In genomic region chr14:23093104-23093503, GRCh38 we compare ENCODE assay signal across 10 cellular contexts. TPM values are rescaled to one million over a fixed set of nuclear protein-coding genes. Genes with fewer than 3 reads are reported as not detected.
DNase-seq lines count a peak whose midpoint lies in the region; TF ChIP-seq lines count a peak whose summit lies in the region.
"Had no signal": no experiment of that assay in that cellular context is flagged by ENCODE, and none has a peak within 500 bp of the region (broad histone marks: within the 10 kb centered on the region; RNA-seq: fewer than 3 reads in every experiment).

No MANE protein-coding gene starts in this region.

- peaks cover 35% of the 10 kb centered on the region for H3F3A ChIP-seq in neural progenitor cell (ENCODE audit: low read depth)
- H3F3A ChIP-seq in MM.1S (ENCODE audit: insufficient read depth, low read length) = no peaks in the 10 kb centered on the region

- no peak overlapping the region for H3K4me3 ChIP-seq in CD4-positive, alpha-beta memory T cell (ENCODE audit: low read length in 2 of 2)
- peak overlapping the region; percentile 81 for H3K4me3 ChIP-seq in HUES64 (ENCODE audit: low read length)
- H3K4me3 ChIP-seq in endocrine pancreas (ENCODE audit: control insufficient read depth, insufficient read depth, low read length) = peak overlapping the region; percentile 97
- peak overlapping the region; percentile 92 for H3K4me3 ChIP-seq in neural progenitor cell
- H3K4me3 ChIP-seq in MM.1S (ENCODE audit: low read length) = no peak overlapping the region

- peaks cover 37 to 50% of the 10 kb centered on the region in 2 donors for H3K36me3 Mint-ChIP-seq in CD4-positive, alpha-beta memory T cell
- peaks cover 25% of the 10 kb centered on the region for H3K36me3 Mint-ChIP-seq in neural progenitor cell

- no peak overlapping the region for H3K27ac ChIP-seq in CD4-positive, alpha-beta memory T cell (ENCODE audit: low read depth, low read length)
- no peak overlapping the region; the same call in 1 of the 2 replicates for H3K27ac ChIP-seq in HUES64 (ENCODE audit: low read depth, low read length)
- no peak overlapping the region for H3K27ac ChIP-seq in neural progenitor cell
- H3K27ac ChIP-seq in MM.1S (ENCODE audit: low read length) = no peak overlapping the region

- CTCF ChIA-PET in CD4-positive, alpha-beta memory T cell (lab: Charles Lee; ENCODE audit: partially characterized antibody) = interaction anchor here (1.5 to 5.4 kb wide), 3 partner anchors 16 to 99 kb away, joined by 4 to 37 read pairs (median 27); no protein-coding TSS in a partner anchor

- DNase-seq in CD4-positive, alpha-beta memory T cell = no peak
- DNase-seq in neural progenitor cell (ENCODE audit: low spot score) = no peak
- no peak for DNase-seq in nucleus accumbens (lab: John Stamatoyannopoulos, UW)
- DNase-seq in H4 (ENCODE audit: low spot score) = no peak
- DNase-seq in MM.1S = no peak
- DNase-seq: activated T-cell treated with anti-CD3 and anti-CD28 coated beads for 4 hours, DMS53, left cardiac atrium had no signal

- H3K36me3 ChIP-seq in CD4-positive, alpha-beta memory T cell (ENCODE audit: insufficient read depth, low read length) = peaks cover 50% of the 10 kb centered on the region
- H3K36me3 ChIP-seq in HUES64 (ENCODE audit: insufficient read depth, low read length) (peaks cover 68% of the 10 kb centered on the region), endocrine pancreas (ENCODE audit: control insufficient read depth, insufficient read depth, low read length) (peaks cover 3% of the 10 kb centered on the region), neural progenitor cell (peaks cover 20% of the 10 kb centered on the region), MM.1S (replicated peaks; ENCODE audit: insufficient read depth, low read length) (no peaks in the 10 kb centered on the region; the same call in 1 of the 2 replicates)

- H3K79me2 ChIP-seq in neural progenitor cell (ENCODE audit: low read depth) (peaks cover 87% of the 10 kb centered on the region), MM.1S (ENCODE audit: low read length) (peaks cover 56% of the 10 kb centered on the region)

- no peaks in the 10 kb centered on the region for H3K27me3 Mint-ChIP-seq in CD4-positive, alpha-beta memory T cell
- no peaks in the 10 kb centered on the region for H3K27me3 Mint-ChIP-seq in neural progenitor cell (ENCODE audit: insufficient read depth, low read depth)

- no peaks in the 10 kb centered on the region for H3K27me3 ChIP-seq in CD4-positive, alpha-beta memory T cell (ENCODE audit: insufficient read depth, low read length)
- H3K27me3 ChIP-seq in HUES64 (ENCODE audit: insufficient read depth, low read length) (no peaks in the 10 kb centered on the region), endocrine pancreas (ENCODE audit: control insufficient read depth, insufficient read depth, low read length) (no peaks in the 10 kb centered on the region), neural progenitor cell (no peaks in the 10 kb centered on the region), MM.1S (replicated peaks; ENCODE audit: insufficient read depth, low read length) (no peaks in the 10 kb centered on the region)

- WGBS in HUES64 = 95% methylated on average over 2 of the region's 2 CpGs

- H3K4me2 ChIP-seq in neural progenitor cell = peak overlapping the region; percentile 97
- no peak overlapping the region for H3K4me2 ChIP-seq in MM.1S (ENCODE audit: low read depth, low read length)

- H3K4me1 ChIP-seq in CD4-positive, alpha-beta memory T cell (ENCODE audit: insufficient read depth, low read length) = peaks cover 42% of the 10 kb centered on the region
- H3K4me1 ChIP-seq in HUES64 (ENCODE audit: insufficient read depth, low read length) (0 out of 2 replicates have a peak, but pooled peaks cover 6% of the 10 kb centered on the region), endocrine pancreas (ENCODE audit: control insufficient read depth, insufficient read depth, low read length) (peaks cover 19% of the 10 kb centered on the region), neural progenitor cell (peaks cover 14% of the 10 kb centered on the region), MM.1S (ENCODE audit: low read length) (no peaks in the 10 kb centered on the region)

- POLR2A ChIA-PET in CD4-positive, alpha-beta memory T cell (lab: Charles Lee; ENCODE audit: partially characterized antibody) = no interaction called here

- TF ChIP-seq CTCF in neural progenitor cell (IDR thresholded peaks at IDR 0.05) = no peak
- TF ChIP-seq CTCF in MM.1S (IDR thresholded peaks at IDR 0.05; ENCODE audit: low read length) = no peak

- no peaks in the 10 kb centered on the region for H3K9me3 ChIP-seq in CD4-positive, alpha-beta memory T cell (ENCODE audit: control insufficient read depth in 1 of 2, low read length in 2 of 2)
- H3K9me3 ChIP-seq in HUES64 (ENCODE audit: insufficient read depth, low read depth, low read length) (no peaks in the 10 kb centered on the region), endocrine pancreas (ENCODE audit: control insufficient read depth, low read length) (no peaks in the 10 kb centered on the region), neural progenitor cell (ENCODE audit: low read depth) (no peaks in the 10 kb centered on the region), MM.1S (replicated peaks; ENCODE audit: insufficient read depth, low read length) (no peaks in the 10 kb centered on the region)

- H4K20me1 ChIP-seq in neural progenitor cell (ENCODE audit: low read depth) (peaks cover 56% of the 10 kb centered on the region), MM.1S (ENCODE audit: insufficient read depth, low read length) (no peaks in the 10 kb centered on the region)

- H3K27ac Mint-ChIP-seq in CD4-positive, alpha-beta memory T cell = peak overlapping the region in 4 of 7 donors; percentile 37 to 85 (median 44)
- no peak overlapping the region for H3K27ac Mint-ChIP-seq in neural progenitor cell

- H3K9me2 ChIP-seq in MM.1S (replicated peaks; ENCODE audit: insufficient read depth, low read length) = no peaks in the 10 kb centered on the region

- peak overlapping the region in 4 of 8 donors; percentile 23 to 74 (median 66) for H3K4me3 Mint-ChIP-seq in CD4-positive, alpha-beta memory T cell
- no peak overlapping the region for H3K4me3 Mint-ChIP-seq in neural progenitor cell

- no peaks in the 10 kb centered on the region for H3K9me3 Mint-ChIP-seq in CD4-positive, alpha-beta memory T cell
- no peaks in the 10 kb centered on the region for H3K9me3 Mint-ChIP-seq in neural progenitor cell

- no peak overlapping the region for H2AFZ ChIP-seq in neural progenitor cell (replicated peaks)
- no peak overlapping the region for H2AFZ ChIP-seq in MM.1S (ENCODE audit: low read length)

- peaks cover 25 to 36% (median 29%) of the 10 kb centered on the region in 4 donors for H3K4me1 Mint-ChIP-seq in CD4-positive, alpha-beta memory T cell
- peaks cover 20% of the 10 kb centered on the region for H3K4me1 Mint-ChIP-seq in neural progenitor cell

- intact Hi-C loops in CD4-positive, alpha-beta memory T cell (cut with micrococcal nuclease) = loop anchor here (10.0 kb wide), 1 partner anchor 462 kb away; the partner anchor contains the start of genes THTPA and ZFHX2

- H3K9ac ChIP-seq in HUES64 (ENCODE audit: low read depth, low read length) (no peak overlapping the region), endocrine pancreas (ENCODE audit: control insufficient read depth, insufficient read depth, low read length) (peak overlapping the region; percentile 23), neural progenitor cell (peak overlapping the region; percentile 97), MM.1S (ENCODE audit: low read length) (no peak overlapping the region)

RNA-seq across cellular contexts. Expression of gene ACIN1, which starts 1.8 kb away (rescaled TPM):
- 100 to 1,000 TPM; 317 to 327 TPM for total RNA-seq in CD4-positive, alpha-beta memory T cell
- polyA plus RNA-seq in CD4-positive, alpha-beta memory T cell = 10 to 100 TPM in 1 of 2 donors, 1 to 10 TPM in 1; 1.2 to 20.5 TPM
- polyA plus RNA-seq in HUES64 (2013, experiment 1 of 2) = 159 TPM
- polyA plus RNA-seq in HUES64 (2013, experiment 2 of 2) = 154 TPM
- total RNA-seq in neural progenitor cell (ENCODE audit: low replicate concordance) = 184 and 215 TPM in 2 replicates
- total RNA-seq in H4 (2014; rRNA removed; shearing (Covaris generic)) = 37.3 and 43.9 TPM in 2 replicates

RNA-seq across cellular contexts. Expression of gene C14orf119, which starts 2.2 kb away (rescaled TPM):
- total RNA-seq in CD4-positive, alpha-beta memory T cell = 10 to 100 TPM; 49.7 to 54.0 TPM
- polyA plus RNA-seq in CD4-positive, alpha-beta memory T cell = 100 to 1,000 TPM in 1 of 2 donors, 10 to 100 TPM in 1; 80.1 to 147 TPM
- polyA plus RNA-seq in HUES64 (2013, experiment 1 of 2) = 73.8 TPM
- 68.3 TPM for polyA plus RNA-seq in HUES64 (2013, experiment 2 of 2)
- 32.0 and 37.5 TPM in 2 replicates for total RNA-seq in neural progenitor cell (ENCODE audit: low replicate concordance)
- 71.4 and 93.4 TPM in 2 replicates for total RNA-seq in H4 (2014; rRNA removed; shearing (Covaris generic))

RNA-seq across cellular contexts. Expression of gene CIROP, which starts 11.7 kb away (rescaled TPM):
- total RNA-seq in CD4-positive, alpha-beta memory T cell = not detected
- not detected for polyA plus RNA-seq in CD4-positive, alpha-beta memory T cell
- polyA plus RNA-seq in HUES64 (2013, experiment 1 of 2) = not detected
- not detected for polyA plus RNA-seq in HUES64 (2013, experiment 2 of 2)
- total RNA-seq in neural progenitor cell (ENCODE audit: low replicate concordance) = 0.06 TPM in 1 of 2 replicates, not detected in the other
- total RNA-seq in H4 (2014; rRNA removed; shearing (Covaris generic)) = not detected in 2 replicates
- total RNA-seq: left cardiac atrium had no signal

RNA-seq across cellular contexts. Expression of gene CEBPE, which starts 26.0 kb away (rescaled TPM):
- under 1 TPM; 0.69 to 0.84 TPM for total RNA-seq in CD4-positive, alpha-beta memory T cell
- under 1 TPM; 0.16 to 0.35 TPM for polyA plus RNA-seq in CD4-positive, alpha-beta memory T cell
- polyA plus RNA-seq in HUES64 (2013, experiment 1 of 2) = not detected
- not detected for polyA plus RNA-seq in HUES64 (2013, experiment 2 of 2)
- not detected in 2 replicates for total RNA-seq in neural progenitor cell (ENCODE audit: low replicate concordance)
- total RNA-seq in H4 (2014; rRNA removed; shearing (Covaris generic)) = not detected in 2 replicates
- total RNA-seq: left cardiac atrium had no signal

RNA-seq across cellular contexts. Expression of gene CDH24, which starts 35.8 kb away (rescaled TPM):
- 1 to 10 TPM; 1.3 to 1.6 TPM for total RNA-seq in CD4-positive, alpha-beta memory T cell
- polyA plus RNA-seq in CD4-positive, alpha-beta memory T cell = under 1 TPM; 0.15 to 0.53 TPM
- 14.2 TPM for polyA plus RNA-seq in HUES64 (2013, experiment 1 of 2)
- polyA plus RNA-seq in HUES64 (2013, experiment 2 of 2) = 17.5 TPM
- 15.0 and 35.9 TPM in 2 replicates for total RNA-seq in neural progenitor cell (ENCODE audit: low replicate concordance)
- 2.9 and 3.3 TPM in 2 replicates for total RNA-seq in H4 (2014; rRNA removed; shearing (Covaris generic))

Comparison
In these comparisons a context has a peak if more than half of its experiments do, and no peak if none do; other contexts are left out.
1. H3K4me3 ChIP-seq: peak in HUES64 (single experiment), endocrine pancreas (single experiment) and neural progenitor cell (single experiment); none in CD4-positive, alpha-beta memory T cell (0 of 2) and MM.1S (single experiment).
2. H3K9ac ChIP-seq: peak in endocrine pancreas (single experiment) and neural progenitor cell (single experiment); none in HUES64 (single experiment) and MM.1S (single experiment).